Comparison of ENCODE assay signal across 24 cellular contexts in the genomic region with DNA sequence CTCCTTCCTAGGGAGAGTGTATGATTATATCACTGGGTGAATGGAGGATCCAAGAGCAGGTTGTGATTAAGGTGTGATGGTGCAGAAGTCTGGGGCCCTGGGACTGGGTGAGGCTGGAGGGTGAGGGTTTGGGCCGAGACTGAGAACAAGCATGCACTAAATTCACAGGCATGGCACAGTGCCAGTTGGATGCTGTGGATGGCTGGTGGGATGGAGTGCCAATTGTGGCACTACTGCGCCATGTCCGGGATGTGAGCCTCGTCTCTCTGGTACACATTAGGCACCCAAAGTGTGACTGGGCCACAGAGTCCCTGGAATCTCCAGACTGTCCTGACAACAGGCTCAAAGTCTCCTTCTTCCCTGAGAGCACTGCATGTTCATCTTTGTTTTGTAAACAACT.
"Had no signal": no experiment of that assay in that cellular context is flagged by ENCODE, and none has a peak within 500 bp of the region (broad histone marks: within the 10 kb centered on the region; RNA-seq: fewer than 3 reads in every experiment).

No MANE protein-coding gene starts in this region.

- H2AFZ ChIP-seq: hepatocyte had no signal

- ATAC-seq: esophagus mucosa, foreskin keratinocyte, gastroesophageal sphincter, heart left ventricle, left colon, left lung, left ventricle myocardium superior, lower lobe of right lung, mucosa of descending colon had no signal

- H3K4me3 ChIP-seq: coronary artery, dorsolateral prefrontal cortex, gastroesophageal sphincter, heart left ventricle, hepatocyte, left lung, lower lobe of right lung, mucosa of descending colon had no signal

- H3K27ac ChIP-seq: coronary artery, dorsolateral prefrontal cortex, epithelial cell of prostate, foreskin keratinocyte, gastroesophageal sphincter, heart left ventricle, hepatocyte, left lung, lower lobe of right lung had no signal

- H3K27me3 ChIP-seq: dorsolateral prefrontal cortex, foreskin keratinocyte had no signal

- H3K36me3 ChIP-seq: gastroesophageal sphincter, heart left ventricle, left lung, lower lobe of right lung had no signal

- H3K4me3 Mint-ChIP-seq: immature natural killer cell, mesothelial cell of epicardium had no signal

- H3K27ac Mint-ChIP-seq: immature natural killer cell, mesothelial cell of epicardium had no signal

- H3K9me3 ChIP-seq: heart left ventricle, left lung, lower lobe of right lung, mucosa of descending colon had no signal

- H3K4me1 Mint-ChIP-seq: immature natural killer cell, mesothelial cell of epicardium had no signal

- H3K36me3 Mint-ChIP-seq: immature natural killer cell, mesothelial cell of epicardium had no signal

- H3K79me2 ChIP-seq: hepatocyte had no signal

- H3K4me2 ChIP-seq: hepatocyte had no signal

- H3K4me1 ChIP-seq: foreskin keratinocyte, gastroesophageal sphincter, heart left ventricle, left lung, lower lobe of right lung had no signal

- DNase-seq: dermis blood vessel endothelial cell; dorsolateral prefrontal cortex; effector CD4-positive, alpha-beta T cell; effector memory CD4-positive, alpha-beta T cell; erythroblast; foreskin keratinocyte; heart left ventricle; hypothalamus; immature natural killer cell; islet precursor cell; kidney; kidney glomerular epithelial cell; left colon; left lung; left ventricle myocardium superior; lower lobe of right lung; mesenchymal stem cell; mucosa of descending colon had no signal

- H3K9me3 Mint-ChIP-seq: mesothelial cell of epicardium had no signal
